Comparison of ENCODE assay signal across 19 cellular contexts in genomic region chr4:185999207-185999606, GRCh38.
DNase-seq lines count a peak whose midpoint lies in the region; ATAC-seq and TF ChIP-seq lines count a peak whose summit lies in the region.
"Had no signal": no experiment of that assay in that cellular context is flagged by ENCODE, and none has a peak within 500 bp of the region (broad histone marks: within the 10 kb centered on the region; RNA-seq: fewer than 3 reads in every experiment).

No MANE protein-coding gene starts in this region.

- H3K27me3 ChIP-seq in cardiac muscle cell, result no peaks in the 10 kb centered on the region
- H3K27me3 ChIP-seq in aorta (ENCODE audit: control insufficient read depth in 1 of 2, insufficient read depth in 2 of 2, low read length in 1 of 2), result no peaks in the 10 kb centered on the region
- H3K27me3 ChIP-seq: BE2C had no signal

- H3K9me3 ChIP-seq in cardiac muscle cell (ENCODE audit: low read depth), result no peaks in the 10 kb centered on the region
- no peaks in the 10 kb centered on the region for H3K9me3 ChIP-seq in aorta (ENCODE audit: control insufficient read depth, low read length)
- H3K9me3 ChIP-seq: BE2C had no signal

- ATAC-seq in Right ventricle myocardium inferior, result peak; percentile 67
- peak; percentile 90 for ATAC-seq in left lobe of liver
- no peak for ATAC-seq in aorta (ENCODE audit: low FRiP score)
- no peak for ATAC-seq in GM21423 (IDR thresholded peaks at IDR 0.05; ENCODE audit: unreplicated experiment)
- ATAC-seq: HCT116 had no signal

- TF ChIP-seq CTCF in cardiac muscle cell (IDR thresholded peaks at IDR 0.05; ENCODE audit: low read depth, low read length), result no peak

- H3K36me3 ChIP-seq in cardiac muscle cell, result no peaks in the 10 kb centered on the region
- H3K36me3 ChIP-seq in aorta (ENCODE audit: control insufficient read depth in 1 of 2, insufficient read depth in 2 of 2, low read length in 1 of 2), result no peaks in the 10 kb centered on the region
- H3K36me3 ChIP-seq: BE2C had no signal

- WGBS in aorta, 2 donors, result 5 to 7% methylated on average over 8 of the region's 8 CpGs

- DNase-seq in Right ventricle myocardium inferior (ENCODE audit: missing footprints) (peak; percentile 76), cardiac septum (ENCODE audit: low spot score) (no peak), cardiac muscle cell (ENCODE audit: low read depth in 1 of 2, low spot score in 1 of 2) (no peak), left lobe of liver (ENCODE audit: low spot score) (peak; percentile 52), aorta (no peak), T-helper 9 cell (no peak), T-helper 1 cell (no peak)
- DNase-seq: BE2C; Calu3; CD4-positive, alpha-beta T cell; NCI-H1048; NCI-H1436 treated with DMSO at 0.1 percent for 48 hours; NCI-H2081 treated with DMSO at 0.1 percent for 48 hours; NCI-H2227 treated with DMSO at 0.1 percent for 48 hours; NCI-H524 had no signal

- peak overlapping the region; percentile 0 for H3K27ac ChIP-seq in cardiac muscle cell
- peak overlapping the region; percentile 47 to 75 for H3K27ac ChIP-seq in aorta (ENCODE audit: low read depth in 1 of 2, low read length in 2 of 2)
- H3K27ac ChIP-seq: 22Rv1, KMS-11 had no signal

- H3K4me3 ChIP-seq in cardiac muscle cell (no peak overlapping the region), aorta (ENCODE audit: low read length in 2 of 2) (no peak overlapping the region)

- intact Hi-C loops in Right ventricle myocardium inferior (cut with DNase I) (loop anchor here (5.0 kb wide), 1 partner anchor 72 kb away; no protein-coding TSS in a partner anchor), cardiac septum (cut with DNase I) (loop anchor here (5.0 kb wide), 1 partner anchor 67 kb away; no protein-coding TSS in a partner anchor), aorta (cut with DNase I) (no loop called here)

- no peaks in the 10 kb centered on the region for H3K4me1 ChIP-seq in cardiac muscle cell (ENCODE audit: low read depth)
- H3K4me1 ChIP-seq in aorta (ENCODE audit: control insufficient read depth in 1 of 2, insufficient read depth in 2 of 2, low read length in 2 of 2), result peaks cover 0 to 8% of the 10 kb centered on the region in 2 donors

Comparison
In these comparisons a context has a peak if more than half of its experiments do, and no peak if none do; other contexts are left out.
1. DNase-seq: peak in Right ventricle myocardium inferior (single experiment) and left lobe of liver (single experiment); none in cardiac septum (single experiment), cardiac muscle cell (0 of 2), aorta (0 of 2), T-helper 9 cell (single experiment) and T-helper 1 cell (0 of 5).
2. ATAC-seq: peak in Right ventricle myocardium inferior (single experiment) and left lobe of liver (single experiment); none in aorta (single experiment) and GM21423 (single experiment).
3. intact Hi-C loops: an anchor here in Right ventricle myocardium inferior (5.0 kb wide) and cardiac septum (5.0 kb wide); none called in aorta.